1 cellular context compared by ENCODE assay signal in genomic region chr11:66282468-66283455, GRCh38.
TF ChIP-seq lines count a peak whose summit lies in the region.

No MANE protein-coding gene starts in this region.

TF ChIP-seq in HepG2, 621 proteins besides CTCF, POLR2A, EP300 and RAD21 (continued from another document and continues in another):
- TF ChIP-seq REST (IDR thresholded peaks at IDR 0.05; ENCODE audit: borderline replicate concordance in 1 of 2, low read depth in 1 of 2, low read length in 2 of 2) (no peak), ZNF549 (CRISPR knock-in tag; IDR thresholded peaks at IDR 0.05) (no peak), ARNTL (CRISPR knock-in tag; IDR thresholded peaks at IDR 0.05) (no peak), HOXD1 (CRISPR knock-in tag; IDR thresholded peaks at IDR 0.05) (no peak), THYN1 (CRISPR knock-in tag; IDR thresholded peaks at IDR 0.05; ENCODE audit: borderline replicate concordance, low read depth) (no peak), ATF3 (CRISPR knock-in tag; IDR thresholded peaks at IDR 0.05) (no peak), THAP8 (CRISPR knock-in tag; IDR thresholded peaks at IDR 0.05; ENCODE audit: borderline replicate concordance) (no peak), ZNF468 (CRISPR knock-in tag; IDR thresholded peaks at IDR 0.05) (no peak), ZBTB26 (CRISPR knock-in tag; IDR thresholded peaks at IDR 0.05; ENCODE audit: borderline replicate concordance) (no peak), KIAA2018 (CRISPR knock-in tag; IDR thresholded peaks at IDR 0.05; ENCODE audit: borderline replicate concordance) (no peak), RNF219 (CRISPR knock-in tag; IDR thresholded peaks at IDR 0.05) (no peak), MIXL1 (CRISPR knock-in tag; IDR thresholded peaks at IDR 0.05) (no peak), SYNCRIP (IDR thresholded peaks at IDR 0.05; ENCODE audit: insufficient read depth, low read depth, low read length) (no peak), JUN (CRISPR knock-in tag; IDR thresholded peaks at IDR 0.05) (no peak), HCFC1 (IDR thresholded peaks at IDR 0.05; ENCODE audit: low read depth, low read length) (peak; percentile 51), PITX1 (CRISPR knock-in tag; IDR thresholded peaks at IDR 0.05) (peak; percentile 37), HDAC2 (CRISPR knock-in tag; IDR thresholded peaks at IDR 0.05) (peak; percentile 66; the same call in 1 of the 2 replicates), ZNF329 (CRISPR knock-in tag; IDR thresholded peaks at IDR 0.05; ENCODE audit: low read depth) (no peak), DBP (CRISPR knock-in tag; IDR thresholded peaks at IDR 0.05; ENCODE audit: not compliant biosample characterization) (no peak), TFDP1 (CRISPR knock-in tag; IDR thresholded peaks at IDR 0.05; ENCODE audit: borderline replicate concordance) (0 out of 2 replicates have a peak, but pooled peaks have one; percentile 19), SIX1 (CRISPR knock-in tag; IDR thresholded peaks at IDR 0.05; ENCODE audit: borderline replicate concordance) (no peak), HMGXB3 (CRISPR knock-in tag; IDR thresholded peaks at IDR 0.05; ENCODE audit: borderline replicate concordance) (no peak), ZNF12 (CRISPR knock-in tag; IDR thresholded peaks at IDR 0.05) (no peak), SMARCC2 (IDR thresholded peaks at IDR 0.05) (no peak), ZNF17 (CRISPR knock-in tag; IDR thresholded peaks at IDR 0.05) (no peak), BCL6 (CRISPR knock-in tag; IDR thresholded peaks at IDR 0.05) (peak; percentile 33; the same call in 1 of the 2 replicates), ZNF709 (CRISPR knock-in tag; IDR thresholded peaks at IDR 0.05) (no peak)
